ENCODE assay signal across 8 cellular contexts in the genomic region with DNA sequence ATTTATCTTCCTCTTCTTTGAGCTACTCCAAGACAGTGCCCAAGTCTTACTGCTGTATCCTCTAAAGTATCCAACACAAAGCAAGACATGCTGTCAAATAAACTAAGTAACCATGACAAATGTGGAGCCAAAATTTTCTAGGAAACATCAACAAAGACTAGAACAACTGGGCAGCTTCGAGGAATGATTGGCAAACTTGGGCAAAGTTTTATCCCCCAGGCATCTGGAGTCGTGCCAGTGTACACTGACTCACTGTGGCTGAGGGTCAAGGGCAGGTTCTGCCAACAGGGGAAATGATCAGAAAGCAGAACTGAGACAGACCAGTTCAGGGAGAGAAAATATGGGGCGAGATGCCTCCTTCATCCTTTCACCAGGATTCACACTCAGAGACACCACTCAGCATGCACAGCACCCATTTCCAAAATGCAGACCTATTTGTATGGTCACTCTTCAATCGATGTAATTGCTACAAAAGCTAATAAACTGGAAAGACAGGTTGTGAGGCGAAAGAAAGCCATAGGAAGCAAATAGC.
DNase-seq lines count a peak whose midpoint lies in the region; ATAC-seq and TF ChIP-seq lines count a peak whose summit lies in the region.

No MANE protein-coding gene starts in this region.

- H3K36me3 ChIP-seq in PC-3 (ENCODE audit: low read depth, low read length) (peaks cover 9% of the 10 kb centered on the region; the same call in 1 of the 2 replicates), prostate gland (no peaks in the 10 kb centered on the region)

- H3K9me2 ChIP-seq in PC-3 (replicated peaks; ENCODE audit: low read length), result no peaks in the 10 kb centered on the region

- H3K27ac ChIP-seq in PC-3 (ENCODE audit: low read length), result peak overlapping the region; percentile 75
- H3K27ac ChIP-seq in prostate gland, result no peak overlapping the region

- peak; percentile 63 for ATAC-seq in GM18861 (IDR thresholded peaks at IDR 0.05; ENCODE audit: unreplicated experiment)
- ATAC-seq in HG03045 (IDR thresholded peaks at IDR 0.05; ENCODE audit: unreplicated experiment), result peak; percentile 28
- ATAC-seq in PC-3, result peak; percentile 62
- no peak for ATAC-seq in GM19023 (IDR thresholded peaks at IDR 0.05; ENCODE audit: unreplicated experiment)
- ATAC-seq in natural killer cell, result no peak

- TF ChIP-seq POLR2A in prostate gland (IDR thresholded peaks at IDR 0.05), result no peak

- H3K4me2 ChIP-seq in PC-3 (ENCODE audit: low read length), result peak overlapping the region; percentile 79

- WGBS in prostate gland, result 21% methylated on average over 5 of the region's 5 CpGs

- H3K27ac Mint-ChIP-seq in natural killer cell, result no peak overlapping the region

- no peaks in the 10 kb centered on the region for H3K9me3 ChIP-seq in PC-3 (ENCODE audit: low read length)
- H3K9me3 ChIP-seq in prostate gland, result no peaks in the 10 kb centered on the region

- BruUV-seq in PC-3 (replicated peaks; lab: Mats Ljungman, UMichigan), result no TSS peak

- intact Hi-C loops in PC-3 (cut with micrococcal nuclease) (loop anchor here (1.0 to 2.0 kb wide), 4 partner anchors 25 to 63 kb away; no protein-coding TSS in a partner anchor), prostate gland (cut with DNase I) (no loop called here), natural killer cell (cut with micrococcal nuclease) (no loop called here)

- peaks cover 29% of the 10 kb centered on the region for H4K20me1 ChIP-seq in PC-3 (ENCODE audit: low read length)

- POLR2A ChIA-PET in PC-3 (lab: Charles Lee; ENCODE audit: unreplicated experiment), result interaction anchor here (0.6 kb wide), 1 partner anchor 66 kb away, joined by 3 read pairs; no protein-coding TSS in a partner anchor

- H3K9ac ChIP-seq in PC-3 (ENCODE audit: low read length), result no peak overlapping the region

- CTCF ChIA-PET in PC-3 (lab: Charles Lee), result interaction anchor here (0.6 to 0.7 kb wide), 3 partner anchors 35 to 66 kb away, joined by 3 to 4 read pairs (median 4); a partner anchor contains a TSS

- H3K79me2 ChIP-seq in PC-3 (ENCODE audit: low read length), result peaks cover 90% of the 10 kb centered on the region

- no peaks in the 10 kb centered on the region for H3K9me3 Mint-ChIP-seq in natural killer cell

- H3K4me1 ChIP-seq in PC-3 (ENCODE audit: insufficient read depth, low read length) (peaks cover 54% of the 10 kb centered on the region), prostate gland (replicated peaks) (peaks cover 5% of the 10 kb centered on the region)

- TF ChIP-seq CTCF in PC-3 (conservative IDR thresholded peaks at IDR 0.05; ENCODE audit: low read depth, low read length) (no peak), prostate gland (IDR thresholded peaks at IDR 0.05) (no peak), natural killer cell (IDR thresholded peaks at IDR 0.05) (no peak)

- H2AFZ ChIP-seq in PC-3 (ENCODE audit: low read length), result no peak overlapping the region

- H3K4me1 Mint-ChIP-seq in natural killer cell, result no peaks in the 10 kb centered on the region

- peak; percentile 99 for DNase-seq in PC-3
- peak; percentile 89 for DNase-seq in fibroblast of gingiva (ENCODE audit: low read depth)
- DNase-seq in prostate gland (ENCODE audit: low spot score), result peak; percentile 56
- no peak for DNase-seq in NCI-H2171 treated with DMSO at 0.1 percent for 48 hours (lab: John Stamatoyannopoulos, UW)
- no peak for DNase-seq in natural killer cell

- H3K4me3 Mint-ChIP-seq in natural killer cell, result no peak overlapping the region

- peaks cover 7% of the 10 kb centered on the region for H3F3A ChIP-seq in PC-3 (ENCODE audit: low read length, unreplicated experiment)

- H3K27me3 ChIP-seq in PC-3 (ENCODE audit: low read length) (no peaks in the 10 kb centered on the region), prostate gland (replicated peaks; ENCODE audit: insufficient read depth) (no peaks in the 10 kb centered on the region)

- no peaks in the 10 kb centered on the region for H3K36me3 Mint-ChIP-seq in natural killer cell

- H3K4me3 ChIP-seq in PC-3 (ENCODE audit: low read length), result peak overlapping the region; percentile 27; the same call in 1 of the 2 replicates
- no peak overlapping the region for H3K4me3 ChIP-seq in prostate gland

- peaks cover 0 to 5% of the 10 kb centered on the region in 2 donors for H3K27me3 Mint-ChIP-seq in natural killer cell (ENCODE audit: low read depth in 2 of 2)

Comparison
In these comparisons a context has a peak if more than half of its experiments do, and no peak if none do; other contexts are left out.
1. ATAC-seq: peak in GM18861 (single experiment), HG03045 (single experiment) and PC-3 (single experiment); none in GM19023 (single experiment) and natural killer cell (0 of 3).
2. DNase-seq: peak in PC-3 (single experiment), fibroblast of gingiva (single experiment) and prostate gland (single experiment); none in NCI-H2171 treated with DMSO at 0.1 percent for 48 hours (single experiment) and natural killer cell (single experiment).